35 cellular contexts compared by ENCODE assay signal in the genomic region with DNA sequence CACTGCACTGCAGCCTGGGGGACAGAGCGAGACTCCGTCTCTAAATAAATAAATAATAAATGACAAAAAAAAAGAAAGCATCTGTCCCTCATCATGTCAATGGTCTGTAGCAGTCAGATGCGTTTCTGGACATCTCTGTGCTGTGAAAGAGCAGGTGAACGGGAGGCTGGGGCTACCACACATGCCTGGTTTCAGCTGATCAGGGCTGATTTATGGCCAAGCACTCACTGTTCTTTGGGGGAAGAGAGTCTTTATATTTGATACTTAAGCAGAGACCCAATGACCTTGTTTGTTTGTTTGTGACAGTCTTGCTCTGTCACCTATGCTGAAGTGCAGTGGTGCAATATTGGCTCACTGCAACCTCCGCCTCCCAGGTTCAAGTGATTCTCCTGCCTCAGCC. TPM values are rescaled to one million over a fixed set of nuclear protein-coding genes. Genes with fewer than 3 reads are reported as not detected.
DNase-seq lines count a peak whose midpoint lies in the region; ATAC-seq, FAIRE-seq and TF ChIP-seq lines count a peak whose summit lies in the region.
"Had no signal": no experiment of that assay in that cellular context is flagged by ENCODE, and none has a peak within 500 bp of the region (broad histone marks: within the 10 kb centered on the region; RNA-seq: fewer than 3 reads in every experiment).

No MANE protein-coding gene starts in this region.

- H3K36me3 ChIP-seq in right atrium auricular region (no peaks in the 10 kb centered on the region), K562 (ENCODE audit: control insufficient read depth, insufficient read depth, low read length) (peaks cover 2% of the 10 kb centered on the region; the same call in 2 of the 3 replicates), neutrophil (peaks cover 65% of the 10 kb centered on the region)
- H3K36me3 ChIP-seq in CD8-positive, alpha-beta T cell (ENCODE audit: insufficient read depth, low read length) = no peaks in the 10 kb centered on the region
- H3K36me3 ChIP-seq: BE2C, BLaER1 had no signal

- peak; percentile 9 for DNase-seq in Right ventricle myocardium superior
- no peak for DNase-seq in right atrium auricular region (ENCODE audit: low spot score)
- no peak for DNase-seq in CD8-positive, alpha-beta T cell
- DNase-seq in K562 (ENCODE audit: extremely low read depth in 1 of 4, low spot score in 3 of 4) = no peak
- DNase-seq in kidney glomerular epithelial cell (lab: John Stamatoyannopoulos, UW) = no peak
- DNase-seq in NK-92 (lab: John Stamatoyannopoulos, UW; ENCODE audit: unreplicated experiment) = no peak
- DNase-seq: 8988T; ACHN; AML-193; BE2C; Caco-2; Calu3; CD4-positive, alpha-beta memory T cell; CD4-positive, alpha-beta T cell; CD4-positive, CD25-positive, alpha-beta regulatory T cell; CD8-positive, alpha-beta memory T cell; COR-L47; DMS 273 treated with DMSO at 0.1 percent for 48 hours; DMS153; DMS53; DMS79; DMS79 treated with DMSO at 0.1 percent for 48 hours; DND-41; EL had no signal

- H3K27ac ChIP-seq in right atrium auricular region (no peak overlapping the region), K562 (ENCODE audit: extremely low read depth, low read depth, low read length) (no peak overlapping the region), neutrophil (peak overlapping the region; percentile 20)
- no peak overlapping the region for H3K27ac ChIP-seq in CD8-positive, alpha-beta T cell (ENCODE audit: low read depth, low read length)
- H3K27ac ChIP-seq: 22Rv1; A549; BLaER1; BLaER1 treated with 17β-estradiol and CSF1 and Interleukin-3, amounts not matched to agents 10 nM and 100 nM; C4-2B had no signal

- H3K9me3 Mint-ChIP-seq in CD8-positive, alpha-beta T cell = no peaks in the 10 kb centered on the region
- H3K9me3 Mint-ChIP-seq: CD4-positive, alpha-beta T cell; CD4-positive, CD25-positive, alpha-beta regulatory T cell; CD8-positive, alpha-beta memory T cell had no signal

- in situ Hi-C loops in K562 (cut with MboI) = no loop called here

- H3K27me3 ChIP-seq in right atrium auricular region (no peaks in the 10 kb centered on the region), K562 (ENCODE audit: control insufficient read depth in 2 of 2, insufficient read depth in 2 of 2, low read length in 2 of 2) (no peaks in the 10 kb centered on the region), neutrophil (no peaks in the 10 kb centered on the region)
- H3K27me3 ChIP-seq in CD8-positive, alpha-beta T cell (ENCODE audit: insufficient read depth, low read length) = no peaks in the 10 kb centered on the region
- H3K27me3 ChIP-seq: BE2C had no signal

- CTCF ChIA-PET in CD8-positive, alpha-beta T cell (lab: Charles Lee) = interaction anchor here (3.5 kb wide), 1 partner anchor 11 kb away, joined by 15 read pairs; no protein-coding TSS in a partner anchor
- CTCF ChIA-PET in K562 (lab: Yijun Ruan, JAX; ENCODE audit: low intra/inter-chr PET ratio) = no interaction called here

- H3K4me1 Mint-ChIP-seq in CD8-positive, alpha-beta T cell (ENCODE audit: low read depth) = peaks cover 37% of the 10 kb centered on the region
- H3K4me1 Mint-ChIP-seq: B cell had no signal

- H3K36me3 Mint-ChIP-seq in CD8-positive, alpha-beta T cell = peaks cover 19% of the 10 kb centered on the region

- peak overlapping the region; percentile 46 for H3K27ac Mint-ChIP-seq in CD8-positive, alpha-beta T cell
- H3K27ac Mint-ChIP-seq: B cell; CD4-positive, alpha-beta memory T cell; CD4-positive, alpha-beta T cell; CD4-positive, CD25-positive, alpha-beta regulatory T cell; CD8-positive, alpha-beta memory T cell had no signal

- 87% methylated on average over 5 of the region's 5 CpGs for WGBS in K562 (ENCODE audit: insufficient coverage, low coverage, missing lambda C conversion rate)

- H3K4me2 ChIP-seq in K562 (ENCODE audit: insufficient read depth, low read length) = no peak overlapping the region
- H3K4me2 ChIP-seq: A549 had no signal

- no peak for TF ChIP-seq CTCF in right atrium auricular region (IDR thresholded peaks at IDR 0.05)
- TF ChIP-seq CTCF in CD8-positive, alpha-beta T cell (IDR thresholded peaks at IDR 0.05) = no peak
- no peak for TF ChIP-seq CTCF in K562 (IDR thresholded peaks at IDR 0.05 in 2 of 3, conservative IDR thresholded peaks at IDR 0.05 in 1 of 3; ENCODE audit: insufficient read depth in 2 of 3, low read depth in 1 of 3, low read length in 3 of 3)
- TF ChIP-seq CTCF in neutrophil (IDR thresholded peaks at IDR 0.05) = no peak

- H3K4me1 ChIP-seq in right atrium auricular region (peaks cover 0 to 27% of the 10 kb centered on the region in 2 donors), K562 (replicated peaks in 1 of 2; ENCODE audit: control insufficient read depth in 2 of 2, insufficient read depth in 2 of 2, low read length in 2 of 2) (peaks cover 51 to 61% of the 10 kb centered on the region in 2 experiments), neutrophil (ENCODE audit: control insufficient read depth in 1 of 2, insufficient read depth in 1 of 2, low read depth in 1 of 2, low read length in 1 of 2) (peaks cover 52 to 53% of the 10 kb centered on the region in 2 experiments)
- H3K4me1 ChIP-seq in CD8-positive, alpha-beta T cell (ENCODE audit: insufficient read depth, low read length) = peaks cover 34% of the 10 kb centered on the region
- H3K4me1 ChIP-seq: A549, Caco-2 had no signal

- POLR2A ChIA-PET in CD8-positive, alpha-beta T cell (lab: Charles Lee) = interaction anchor here (0.7 kb wide), 1 partner anchor 40 kb away, joined by 3 read pairs; no protein-coding TSS in a partner anchor
- POLR2A ChIA-PET in K562 (lab: Yijun Ruan, JAX) = interaction anchor here (0.6 kb wide), 1 partner anchor 114 kb away, joined by 3 read pairs; no protein-coding TSS in a partner anchor

- H3K9ac ChIP-seq in K562 (ENCODE audit: insufficient read depth in 1 of 2, low read depth in 2 of 2, low read length in 2 of 2) = no peak overlapping the region
- H3K9ac ChIP-seq: BLaER1; BLaER1 treated with 17β-estradiol and CSF1 and Interleukin-3, amounts not matched to agents 10 nM and 100 nM had no signal

- no peak overlapping the region for H3K4me3 Mint-ChIP-seq in CD8-positive, alpha-beta T cell
- H3K4me3 Mint-ChIP-seq: B cell; CD14-positive monocyte; CD4-positive, alpha-beta memory T cell; CD4-positive, alpha-beta T cell; CD4-positive, CD25-positive, alpha-beta regulatory T cell; CD8-positive, alpha-beta memory T cell had no signal

- peaks cover 4% of the 10 kb centered on the region for H3K9me1 ChIP-seq in K562 (ENCODE audit: control insufficient read depth, insufficient read depth, low read length)

- ATAC-seq in Right ventricle myocardium superior (ENCODE audit: poor library complexity) (no peak), K562 (no peak), GM19397 (IDR thresholded peaks at IDR 0.05; ENCODE audit: unreplicated experiment) (no peak)
- ATAC-seq in CD8-positive, alpha-beta T cell = no peak
- ATAC-seq: A549 had no signal

- no peaks in the 10 kb centered on the region for H4K20me1 ChIP-seq in K562 (replicated peaks; ENCODE audit: control insufficient read depth, insufficient read depth, low read length)
- H4K20me1 ChIP-seq: BLaER1 had no signal

- H3K9me3 ChIP-seq in right atrium auricular region = no peaks in the 10 kb centered on the region
- no peaks in the 10 kb centered on the region for H3K9me3 ChIP-seq in CD8-positive, alpha-beta T cell (ENCODE audit: low read length)
- H3K9me3 ChIP-seq in K562 (replicated peaks; ENCODE audit: control insufficient read depth, insufficient read depth, low read depth, low read length) = no peaks in the 10 kb centered on the region
- H3K9me3 ChIP-seq in neutrophil = no peaks in the 10 kb centered on the region
- H3K9me3 ChIP-seq: A549; BE2C; BLaER1; BLaER1 treated with 17β-estradiol and CSF1 and Interleukin-3, amounts not matched to agents 10 nM and 100 nM; Caco-2 had no signal

- no peak overlapping the region for H2AFZ ChIP-seq in K562 (ENCODE audit: low read depth, low read length)

- TF ChIP-seq POLR2A in K562 (conservative IDR thresholded peaks at IDR 0.05) = no peak

- no peaks in the 10 kb centered on the region for H3K27me3 Mint-ChIP-seq in CD8-positive, alpha-beta T cell (ENCODE audit: low read depth)
- H3K27me3 Mint-ChIP-seq: CD4-positive, alpha-beta memory T cell; CD4-positive, alpha-beta T cell; CD4-positive, CD25-positive, alpha-beta regulatory T cell; CD8-positive, alpha-beta memory T cell had no signal

- H3K4me3 ChIP-seq in right atrium auricular region = no peak overlapping the region
- no peak overlapping the region for H3K4me3 ChIP-seq in CD8-positive, alpha-beta T cell (ENCODE audit: low read depth, low read length)
- H3K4me3 ChIP-seq in K562 = no peak overlapping the region
- H3K4me3 ChIP-seq in neutrophil (ENCODE audit: low read depth in 1 of 2, low read length in 1 of 2) = no peak overlapping the region
- H3K4me3 ChIP-seq: A549; BLaER1; BLaER1 treated with 17β-estradiol and CSF1 and Interleukin-3, amounts not matched to agents 10 nM and 100 nM had no signal

- intact Hi-C loops in Right ventricle myocardium superior (cut with DNase I) = no loop called here
- intact Hi-C loops in CD8-positive, alpha-beta T cell (cut with DNase I, micrococcal nuclease) = no loop called here
- intact Hi-C loops in K562 (cut with micrococcal nuclease) = no loop called here

- no peak for FAIRE-seq in K562 (lab: Jason Lieb, UNC)
- FAIRE-seq: A204.1, A549, D721Med had no signal

- no peak for TF ChIP-seq EP300 in K562 (IDR thresholded peaks at IDR 0.05; ENCODE audit: low read length)

- peaks cover 44% of the 10 kb centered on the region for H3K79me2 ChIP-seq in K562 (ENCODE audit: control insufficient read depth, insufficient read depth, low read length)

- no TSS peak for BruUV-seq in K562 (replicated peaks; lab: Mats Ljungman, UMichigan)

- no peak for TF ChIP-seq RAD21 in K562 (CRISPR knock-in tag; conservative IDR thresholded peaks at IDR 0.05 in 1 of 2, IDR thresholded peaks at IDR 0.05 in 1 of 2)

RNA-seq across cellular contexts. Expression of gene KIAA0513, which starts 17.5 kb away (rescaled TPM):
- total RNA-seq in Right ventricle myocardium superior = 10.4 TPM
- 10 to 100 TPM; 12.6 to 14.1 TPM for total RNA-seq in right atrium auricular region
- 10 to 100 TPM in 1 of 2 experiments, 1 to 10 TPM in 1; 9.7 to 10.3 TPM for total RNA-seq in CD8-positive, alpha-beta T cell
- 51.3 and 93.2 TPM in 2 replicates for total RNA-seq in K562 (2011; cell fraction: chromatin; rRNA removed; ENCODE audit: low replicate concordance)
- total RNA-seq in K562 (2011; cell fraction: nucleolus; rRNA removed) = 39.2 and 39.4 TPM in 2 replicates
- 29.0 and 33.3 TPM in 2 replicates for total RNA-seq in K562 (2011; cell fraction: nucleoplasm; rRNA removed)
- 11.0 and 11.2 TPM in 2 replicates for total RNA-seq in K562 (2014; rRNA removed)
- total RNA-seq in K562 (2014; rRNA removed; fragmentation: Illumina TruSeq; extraction: Trizol) = 6.1 and 10.3 TPM in 2 replicates
- 9.3 and 9.7 TPM in 2 replicates for total RNA-seq in K562 (2015; rRNA removed; fragmentation: Illumina TruSeq; extraction: Trizol)
- total RNA-seq in K562 (2021) = 13.7 and 14.7 TPM in 2 replicates
- 6.9 and 8.6 TPM in 2 replicates for polyA plus RNA-seq in K562 (2011; rRNA removed)
- 4.0 and 9.6 TPM in 2 replicates for polyA plus RNA-seq in K562 (2011; cell fraction: cytosol; rRNA removed)
- 6.8 and 12.9 TPM in 2 replicates for polyA plus RNA-seq in K562 (2011; cell fraction: nucleus; rRNA removed)
- 10.5 and 13.3 TPM in 2 replicates for polyA plus RNA-seq in K562 (2012)
- 10.1 and 12.6 TPM in 2 replicates for polyA plus RNA-seq in K562 (2014; fragmentation: Illumina TruSeq; extraction: Trizol)
- polyA plus RNA-seq in K562 (2014; fragmentation: Nextera tagmentation; extraction: Ambion mirVana) = under 1 TPM; 0.18 to 0.36 TPM
- 9.8 and 10.2 TPM in 2 replicates for polyA plus RNA-seq in K562 (2014; rRNA removed)
- 7.7 and 17.3 TPM in 2 replicates for polyA minus RNA-seq in K562 (2011; rRNA and poly(A)+ RNA removed)
- 5.1 and 6.4 TPM in 2 replicates for polyA minus RNA-seq in K562 (2011; cell fraction: cytosol; rRNA and poly(A)+ RNA removed)
- polyA minus RNA-seq in K562 (2011; cell fraction: nucleus; rRNA and poly(A)+ RNA removed) = 9.6 and 11.7 TPM in 2 replicates

RNA-seq across cellular contexts. Expression of gene ZDHHC7, which starts 33.7 kb away (rescaled TPM):
- total RNA-seq in Right ventricle myocardium superior (35.1 TPM), right atrium auricular region (10 to 100 TPM; 36.0 to 48.7 TPM), K562 (2014; rRNA removed) (37.4 and 42.5 TPM in 2 replicates), K562 (2014; rRNA removed; fragmentation: Illumina TruSeq; extraction: Trizol) (37.2 and 38.1 TPM in 2 replicates), K562 (2015; rRNA removed; fragmentation: Illumina TruSeq; extraction: Trizol) (44.5 and 44.6 TPM in 2 replicates), K562 (2021) (45.7 and 47.0 TPM in 2 replicates)
- 10 to 100 TPM; 85.4 to 92.1 TPM for total RNA-seq in CD8-positive, alpha-beta T cell
- 116 and 182 TPM in 2 replicates for total RNA-seq in K562 (2011; cell fraction: chromatin; rRNA removed; ENCODE audit: low replicate concordance)
- 70.2 and 72.6 TPM in 2 replicates for total RNA-seq in K562 (2011; cell fraction: nucleolus; rRNA removed)
- total RNA-seq in K562 (2011; cell fraction: nucleoplasm; rRNA removed) = 82.7 and 89.1 TPM in 2 replicates
- polyA plus RNA-seq in K562 (2011; rRNA removed) (36.5 and 42.5 TPM in 2 replicates), K562 (2014; fragmentation: Illumina TruSeq; extraction: Trizol) (48.2 and 49.7 TPM in 2 replicates), K562 (2014; fragmentation: Nextera tagmentation; extraction: Ambion mirVana) (1 to 10 TPM; 1.7 to 1.8 TPM), K562 (2014; rRNA removed) (31.3 and 39.8 TPM in 2 replicates)
- polyA plus RNA-seq in K562 (2011; cell fraction: cytosol; rRNA removed) = 43.9 and 59.7 TPM in 2 replicates
- 78.8 and 96.8 TPM in 2 replicates for polyA plus RNA-seq in K562 (2011; cell fraction: nucleus; rRNA removed)
- polyA plus RNA-seq in K562 (2012) = 37.6 and 39.5 TPM in 2 replicates
- 22.4 and 22.5 TPM in 2 replicates for polyA minus RNA-seq in K562 (2011; rRNA and poly(A)+ RNA removed)
- 14.8 and 19.9 TPM in 2 replicates for polyA minus RNA-seq in K562 (2011; cell fraction: cytosol; rRNA and poly(A)+ RNA removed)
- 17.2 and 23.5 TPM in 2 replicates for polyA minus RNA-seq in K562 (2011; cell fraction: nucleus; rRNA and poly(A)+ RNA removed)
